1 cellular context compared by ENCODE assay signal in genomic region chr14:20682127-20682434, GRCh38.
TF ChIP-seq lines count a peak whose summit lies in the region.

No MANE protein-coding gene starts in this region.

TF ChIP-seq in IMR-90, 13 proteins besides CTCF, POLR2A, EP300 and RAD21:
- TF ChIP-seq MAZ (IDR thresholded peaks at IDR 0.05; ENCODE audit: borderline replicate concordance, low read depth, low read length) (no peak), CEBPB (IDR thresholded peaks at IDR 0.05; ENCODE audit: low read depth, low read length) (no peak), USF2 (IDR thresholded peaks at IDR 0.05; ENCODE audit: low read depth, low read length) (no peak), SMC3 (IDR thresholded peaks at IDR 0.05; ENCODE audit: low read depth, low read length) (no peak), CHD1 (IDR thresholded peaks at IDR 0.05; ENCODE audit: low read depth, low read length) (no peak), ELK1 (IDR thresholded peaks at IDR 0.05; ENCODE audit: borderline replicate concordance, low read depth, low read length) (no peak), BHLHE40 (IDR thresholded peaks at IDR 0.05; ENCODE audit: low read depth, low read length) (no peak), MAFK (IDR thresholded peaks at IDR 0.05; ENCODE audit: low read depth, low read length) (no peak), RCOR1 (IDR thresholded peaks at IDR 0.05; ENCODE audit: insufficient replicate concordance, low read length) (no peak), MXI1 (IDR thresholded peaks at IDR 0.05; ENCODE audit: borderline replicate concordance, low read depth, low read length) (no peak), NFE2L2 (IDR thresholded peaks at IDR 0.05; ENCODE audit: low read depth, low read length) (no peak), RFX5 (IDR thresholded peaks at IDR 0.05; ENCODE audit: low read depth, low read length) (no peak), FOS (IDR thresholded peaks at IDR 0.05; ENCODE audit: low read depth, low read length) (no peak)
TF ChIP-seq in IMR-90: peak in this region for 0.
